ENCODE assay signal across 15 cellular contexts in genomic region chr2:152950125-152950524, GRCh38.
A peak's percentile ranks its signal among the peaks of the same experiment; 100 is the strongest.
DNase-seq lines count a peak whose midpoint lies in the region; ATAC-seq and TF ChIP-seq lines count a peak whose summit lies in the region.
"Had no signal": no experiment of that assay in that cellular context is flagged by ENCODE, and none has a peak within 500 bp of the region (broad histone marks: within the 10 kb centered on the region; RNA-seq: fewer than 3 reads in every experiment).

No MANE protein-coding gene starts in this region.

- H3K9ac ChIP-seq in mesendoderm (ENCODE audit: low read length) = no peak overlapping the region

- no peak overlapping the region for H4K8ac ChIP-seq in mesendoderm (ENCODE audit: low read depth, low read length)

- WGBS in mesendoderm (ENCODE audit: extremely low coverage, insufficient coverage, low lambda C conversion rate) = no CpG with 5 or more reads among the region's 2 CpGs
- WGBS in testis, 2 donors = 45 to 52% methylated on average over 2 of the region's 2 CpGs

- POLR2A ChIA-PET in CD8-positive, alpha-beta T cell (lab: Charles Lee) = no interaction called here

- H3K36me3 Mint-ChIP-seq in CD8-positive, alpha-beta T cell = no peaks in the 10 kb centered on the region
- H3K36me3 Mint-ChIP-seq: CD4-positive, CD25-positive, alpha-beta regulatory T cell had no signal

- no peak overlapping the region for H3K27ac Mint-ChIP-seq in CD8-positive, alpha-beta T cell
- H3K27ac Mint-ChIP-seq: CD4-positive, CD25-positive, alpha-beta regulatory T cell had no signal

- no peaks in the 10 kb centered on the region for H3K27me3 Mint-ChIP-seq in CD8-positive, alpha-beta T cell (ENCODE audit: low read depth)
- H3K27me3 Mint-ChIP-seq: CD4-positive, CD25-positive, alpha-beta regulatory T cell had no signal

- DNase-seq in EH (ENCODE audit: low read depth) (peak; percentile 35), M059J (ENCODE audit: low read depth) (peak; percentile 18), brain microvascular endothelial cell (peak; percentile 2), mesendoderm (peak; percentile 36), hypothalamus (lab: John Stamatoyannopoulos, UW) (no peak), testis (no peak)
- DNase-seq in CD8-positive, alpha-beta T cell = no peak
- DNase-seq: activated CD4-positive, CD25-positive, alpha-beta regulatory T cell treated with anti-CD3 and anti-CD28 coated beads, Interleukin-2, amount 50 U/mL, for 72 hours; activated T-cell treated with anti-CD3 and anti-CD28 coated beads, Interleukin-2, amount 50 U/mL, for 48 hours; CD4-positive, CD25-positive, alpha-beta regulatory T cell; midbrain; NCI-H1417 treated with DMSO at 0.1 percent for 48 hours; stimulated activated CD4-positive, alpha-beta T cell treated with anti-CD3 and anti-CD28 coated beads, Interleukin-4, amount 100 ng/mL, for 4 hours; stimulated activated naive CD8-positive, alpha-beta T cell treated with anti-CD3 and anti-CD28 coated beads, Interleukin-15, Interleukin-2, amounts not matched to agents 100 U/mL and 50 U/mL, for 24 hours had no signal

- H3K18ac ChIP-seq in mesendoderm (ENCODE audit: low read length) = no peak overlapping the region

- H2AK5ac ChIP-seq in mesendoderm (ENCODE audit: low read length) = no peak overlapping the region

- intact Hi-C loops in testis (cut with DNase I; ENCODE audit: low total_unique reads) = no loop called here
- intact Hi-C loops in CD8-positive, alpha-beta T cell (cut with DNase I, micrococcal nuclease) = no loop called here

- no peak overlapping the region for H3K4me3 Mint-ChIP-seq in CD8-positive, alpha-beta T cell
- H3K4me3 Mint-ChIP-seq: CD4-positive, CD25-positive, alpha-beta regulatory T cell had no signal

- TF ChIP-seq CTCF in brain microvascular endothelial cell (IDR thresholded peaks at IDR 0.05; ENCODE audit: low read depth, low read length, missing control alignments) (no peak), testis (IDR thresholded peaks at IDR 0.05) (no peak)
- no peak for TF ChIP-seq CTCF in CD8-positive, alpha-beta T cell (IDR thresholded peaks at IDR 0.05)

- CTCF ChIA-PET in CD8-positive, alpha-beta T cell (lab: Charles Lee) = no interaction called here

- no peak overlapping the region for H3K4ac ChIP-seq in mesendoderm (ENCODE audit: low read depth, low read length)

- no peaks in the 10 kb centered on the region for H3K9me3 ChIP-seq in testis
- no peaks in the 10 kb centered on the region for H3K9me3 ChIP-seq in CD8-positive, alpha-beta T cell (ENCODE audit: low read length)

- H3K79me1 ChIP-seq in mesendoderm (ENCODE audit: low read length) = no peaks in the 10 kb centered on the region

- no peak overlapping the region for H2BK120ac ChIP-seq in mesendoderm (ENCODE audit: low read depth, low read length)

- no peak overlapping the region for H2BK15ac ChIP-seq in mesendoderm (replicated peaks; ENCODE audit: low read depth)

- H3K4me2 ChIP-seq in mesendoderm (ENCODE audit: low read length) = no peak overlapping the region

- no peak overlapping the region for H4K5ac ChIP-seq in mesendoderm (ENCODE audit: low read length)

- no peaks in the 10 kb centered on the region for H3K36me3 ChIP-seq in brain microvascular endothelial cell (replicated peaks)
- H3K36me3 ChIP-seq in mesendoderm (ENCODE audit: control insufficient read depth, insufficient read depth, low read length) = no peaks in the 10 kb centered on the region
- H3K36me3 ChIP-seq in testis (ENCODE audit: low read depth, missing control alignments) = no peaks in the 10 kb centered on the region
- no peaks in the 10 kb centered on the region for H3K36me3 ChIP-seq in CD8-positive, alpha-beta T cell (ENCODE audit: insufficient read depth, low read length)

- no peak overlapping the region for H3K23ac ChIP-seq in mesendoderm (ENCODE audit: low read length)

- no peak overlapping the region for H3K56ac ChIP-seq in mesendoderm (ENCODE audit: low read length)

- H2BK5ac ChIP-seq in mesendoderm (ENCODE audit: low read length) = no peak overlapping the region

- in situ Hi-C loops in brain microvascular endothelial cell (cut with HindIII; ENCODE audit: low pct_ligation_motif_present, low sequenced_read_pairs) = no loop called here

- ATAC-seq in CD8-positive, alpha-beta T cell = no peak
- no peak for ATAC-seq in HG02870 (IDR thresholded peaks at IDR 0.05; ENCODE audit: unreplicated experiment)
- ATAC-seq: stimulated activated naive CD8-positive, alpha-beta T cell treated with anti-CD3 and anti-CD28 coated beads, Interleukin-15, Interleukin-2, amounts not matched to agents 100 U/mL and 50 U/mL, for 24 hours had no signal

- H3K4me1 ChIP-seq in mesendoderm (ENCODE audit: control insufficient read depth, low read depth, low read length) (no peaks in the 10 kb centered on the region), testis (no peaks in the 10 kb centered on the region)
- no peaks in the 10 kb centered on the region for H3K4me1 ChIP-seq in CD8-positive, alpha-beta T cell (ENCODE audit: insufficient read depth, low read length)

- peaks cover 3% of the 10 kb centered on the region for H3K4me1 Mint-ChIP-seq in CD8-positive, alpha-beta T cell (ENCODE audit: low read depth)
- H3K4me1 Mint-ChIP-seq: CD4-positive, CD25-positive, alpha-beta regulatory T cell had no signal

- no peak overlapping the region for H3K27ac ChIP-seq in brain microvascular endothelial cell
- H3K27ac ChIP-seq in mesendoderm (ENCODE audit: low read depth, low read length) = no peak overlapping the region
- H3K27ac ChIP-seq in testis = no peak overlapping the region
- no peak overlapping the region for H3K27ac ChIP-seq in CD8-positive, alpha-beta T cell (ENCODE audit: low read depth, low read length)

- no peaks in the 10 kb centered on the region for H3K79me2 ChIP-seq in mesendoderm (ENCODE audit: control insufficient read depth, insufficient read depth, low read length)

- H3K4me3 ChIP-seq in brain microvascular endothelial cell (ENCODE audit: low read depth, low read length) (no peak overlapping the region), mesendoderm (ENCODE audit: low read length) (no peak overlapping the region), testis (no peak overlapping the region)
- H3K4me3 ChIP-seq in CD8-positive, alpha-beta T cell (ENCODE audit: low read depth, low read length) = no peak overlapping the region

- TF ChIP-seq POLR2A in testis (IDR thresholded peaks at IDR 0.05) = no peak

- no peaks in the 10 kb centered on the region for H3K9me3 Mint-ChIP-seq in CD8-positive, alpha-beta T cell

- no peaks in the 10 kb centered on the region for H3K27me3 ChIP-seq in brain microvascular endothelial cell (replicated peaks)
- H3K27me3 ChIP-seq in mesendoderm (ENCODE audit: insufficient read depth, low read length, poor library complexity) = no peaks in the 10 kb centered on the region
- H3K27me3 ChIP-seq in testis = no peaks in the 10 kb centered on the region
- H3K27me3 ChIP-seq in CD8-positive, alpha-beta T cell (ENCODE audit: insufficient read depth, low read length) = no peaks in the 10 kb centered on the region

Comparison
In these comparisons a context has a peak if more than half of its experiments do, and no peak if none do; other contexts are left out.
1. DNase-seq: peak in EH (single experiment), M059J (single experiment), brain microvascular endothelial cell (single experiment) and mesendoderm (single experiment); none in hypothalamus (0 of 51), testis (single experiment) and CD8-positive, alpha-beta T cell (0 of 7).